In the genomic region with DNA sequence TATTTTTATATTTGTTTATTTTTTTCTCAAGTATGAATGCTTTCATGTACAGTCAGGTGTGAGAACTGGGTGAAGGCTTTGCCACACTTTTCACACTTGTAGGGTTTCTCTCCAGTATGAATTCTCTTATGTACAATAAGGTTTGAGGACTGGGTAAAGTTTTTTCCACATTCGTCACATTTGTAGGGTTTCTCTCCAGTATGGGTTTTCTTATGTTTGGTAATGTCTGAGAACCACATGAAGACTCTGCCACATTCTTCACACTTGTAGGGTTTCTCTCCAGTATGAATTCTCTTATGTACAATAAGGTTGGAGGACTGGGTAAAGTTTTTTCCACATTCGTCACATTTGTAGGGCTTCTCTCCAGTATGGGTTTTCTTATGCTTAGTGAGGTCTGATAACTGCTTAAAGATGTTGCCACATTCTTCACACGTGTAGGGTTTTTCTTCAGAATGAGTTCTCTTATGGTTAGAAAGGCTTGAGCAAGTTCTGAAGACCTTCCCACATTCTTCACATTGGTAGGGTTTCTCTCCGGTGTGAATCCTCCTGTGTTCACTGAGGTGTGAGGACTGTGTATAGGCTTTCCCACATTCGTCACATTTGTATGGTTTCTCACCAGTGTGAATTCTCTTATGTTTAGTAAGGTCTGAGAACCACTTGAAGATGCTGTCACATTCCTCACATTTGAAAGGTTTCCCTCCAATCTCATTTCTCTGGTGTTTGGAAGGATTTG, we compare ENCODE assay signal across 1 cellular context.
TF ChIP-seq lines count a peak whose summit lies in the region.

No MANE protein-coding gene starts in this region.

TF ChIP-seq in IMR-90, 13 proteins besides CTCF, POLR2A, EP300 and RAD21:
- no peak for TF ChIP-seq FOS (IDR thresholded peaks at IDR 0.05; ENCODE audit: low read depth, low read length)
- TF ChIP-seq CHD1 (IDR thresholded peaks at IDR 0.05; ENCODE audit: low read depth, low read length) = no peak
- TF ChIP-seq MAFK (IDR thresholded peaks at IDR 0.05; ENCODE audit: low read depth, low read length) = no peak
- TF ChIP-seq NFE2L2 (IDR thresholded peaks at IDR 0.05; ENCODE audit: low read depth, low read length) = no peak
- no peak for TF ChIP-seq RCOR1 (IDR thresholded peaks at IDR 0.05; ENCODE audit: insufficient replicate concordance, low read length)
- no peak for TF ChIP-seq BHLHE40 (IDR thresholded peaks at IDR 0.05; ENCODE audit: low read depth, low read length)
- TF ChIP-seq, protein P1, sequence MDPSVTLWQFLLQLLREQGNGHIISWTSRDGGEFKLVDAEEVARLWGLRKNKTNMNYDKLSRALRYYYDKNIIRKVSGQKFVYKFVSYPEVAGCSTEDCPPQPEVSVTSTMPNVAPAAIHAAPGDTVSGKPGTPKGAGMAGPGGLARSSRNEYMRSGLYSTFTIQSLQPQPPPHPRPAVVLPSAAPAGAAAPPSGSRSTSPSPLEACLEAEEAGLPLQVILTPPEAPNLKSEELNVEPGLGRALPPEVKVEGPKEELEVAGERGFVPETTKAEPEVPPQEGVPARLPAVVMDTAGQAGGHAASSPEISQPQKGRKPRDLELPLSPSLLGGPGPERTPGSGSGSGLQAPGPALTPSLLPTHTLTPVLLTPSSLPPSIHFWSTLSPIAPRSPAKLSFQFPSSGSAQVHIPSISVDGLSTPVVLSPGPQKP (IDR thresholded peaks at IDR 0.05; ENCODE audit: borderline replicate concordance, low read depth, low read length) = no peak
- TF ChIP-seq, protein P2, sequence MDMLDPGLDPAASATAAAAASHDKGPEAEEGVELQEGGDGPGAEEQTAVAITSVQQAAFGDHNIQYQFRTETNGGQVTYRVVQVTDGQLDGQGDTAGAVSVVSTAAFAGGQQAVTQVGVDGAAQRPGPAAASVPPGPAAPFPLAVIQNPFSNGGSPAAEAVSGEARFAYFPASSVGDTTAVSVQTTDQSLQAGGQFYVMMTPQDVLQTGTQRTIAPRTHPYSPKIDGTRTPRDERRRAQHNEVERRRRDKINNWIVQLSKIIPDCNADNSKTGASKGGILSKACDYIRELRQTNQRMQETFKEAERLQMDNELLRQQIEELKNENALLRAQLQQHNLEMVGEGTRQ (IDR thresholded peaks at IDR 0.05; ENCODE audit: low read depth, low read length) = no peak
